In the genomic region with DNA sequence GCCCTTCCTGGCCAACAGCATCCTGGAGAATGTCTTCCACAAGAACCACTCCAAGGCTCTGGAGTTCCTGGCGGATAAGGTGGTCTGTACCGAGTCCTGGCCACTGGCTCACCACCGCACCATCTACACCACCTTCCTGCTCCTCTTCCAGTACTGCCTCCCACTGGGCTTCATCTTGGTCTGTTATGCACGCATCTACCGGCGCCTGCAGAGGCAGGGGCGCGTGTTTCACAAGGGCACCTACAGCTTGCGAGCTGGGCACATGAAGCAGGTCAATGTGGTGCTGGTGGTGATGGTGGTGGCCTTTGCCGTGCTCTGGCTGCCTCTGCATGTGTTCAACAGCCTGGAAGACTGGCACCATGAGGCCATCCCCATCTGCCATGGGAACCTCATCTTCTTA, we compare ENCODE assay signal across 14 cellular contexts. TPM values are rescaled to one million over a fixed set of nuclear protein-coding genes. Genes with fewer than 3 reads are reported as not detected.
"Had no signal": no experiment of that assay in that cellular context is flagged by ENCODE, and none has a peak within 500 bp of the region (broad histone marks: within the 10 kb centered on the region; RNA-seq: fewer than 3 reads in every experiment).

No MANE protein-coding gene starts in this region.

RNA-seq across cellular contexts. Expression of a gene that starts 4.0 kb away (rescaled TPM):
- total RNA-seq: activated CD4-positive, alpha-beta memory T cell treated with anti-CD3 and anti-CD28 coated beads, Interleukin-2, amount 10 ng/mL, durations not matched to agents 7 days and 5 days; activated CD4-positive, alpha-beta T cell treated with anti-CD3 and anti-CD28 coated beads for 36 hours; activated CD4-positive, alpha-beta T cell treated with anti-CD3 and anti-CD28 coated beads, Interleukin-2, amount 10 ng/mL, durations not matched to agents 7 days and 5 days; activated CD8-positive, alpha-beta memory T cell treated with anti-CD3 and anti-CD28 coated beads, Interleukin-2, amount 10 ng/mL, durations not matched to agents 7 days and 5 days; activated CD8-positive, alpha-beta T cell treated with anti-CD3 and anti-CD28 coated beads, Interleukin-2, amount 10 ng/mL, durations not matched to agents 7 days and 5 days; activated naive CD8-positive, alpha-beta T cell treated with anti-CD3 and anti-CD28 coated beads, Interleukin-2, amount 10 ng/mL, durations not matched to agents 7 days and 5 days; activated T-helper 2 cell treated with anti-CD3 and anti-CD28 coated beads, Interferon-gamma antibody, Interleukin-2, Interleukin-4, amounts not matched to agents 10 μg/mL and 5 μg/mL and 100 μg/mL, durations not matched to agents 14 hours and 24 hours and 36 hours; ascending aorta; bronchial epithelial cell; T-cell; T-helper 1 cell treated with Interleukin-12 subunit alpha and Interleukin-12 subunit beta and Interleukin-4 antibody, amounts not matched to agents 30 ng/mL and 1 ng/mL, for 36 hours; T-helper 17 cell; T-helper 2 cell treated with Interferon-gamma antibody and Interleukin-4, amounts not matched to agents 100 ng/mL and 5 ng/mL, for 36 hours; WTC11 had no signal
